In the genomic region with DNA sequence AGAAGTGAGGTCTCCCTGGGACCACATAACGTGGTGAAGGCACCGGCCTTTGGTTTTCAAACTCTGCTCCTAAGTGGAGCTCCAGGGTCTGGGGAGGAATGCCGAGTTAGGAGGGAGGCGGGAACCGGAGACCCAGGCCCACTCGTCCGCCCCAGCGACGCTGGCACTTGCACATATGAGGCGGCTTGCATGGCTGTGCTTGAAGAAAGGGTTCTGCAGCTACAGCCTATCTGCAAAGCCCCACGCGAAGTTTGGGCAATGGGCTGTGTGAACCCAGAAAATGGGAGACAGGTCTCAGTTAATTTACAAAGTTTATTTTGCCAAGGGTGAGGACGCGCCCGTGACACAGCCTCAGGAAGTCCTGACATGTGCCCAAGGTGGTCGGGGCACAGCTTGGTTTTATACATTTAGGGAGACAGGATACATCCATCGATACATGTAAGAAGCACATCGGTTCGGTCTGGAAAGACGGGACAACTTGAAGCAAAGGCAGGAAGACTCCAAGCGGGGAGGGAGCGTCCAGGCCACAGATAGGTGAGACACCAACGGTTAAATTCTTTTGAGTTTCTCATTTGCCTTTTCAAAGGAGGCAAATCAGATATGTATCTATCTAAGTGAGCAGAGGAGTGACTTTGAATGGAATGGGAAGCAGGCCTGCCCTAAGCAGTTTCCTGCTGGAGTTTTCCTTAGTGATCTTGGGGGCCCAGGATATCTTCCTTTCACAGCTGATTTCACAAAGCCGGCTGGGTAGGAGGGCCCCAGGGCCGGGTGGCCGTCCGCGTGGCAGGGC, we compare ENCODE assay signal across 8 cellular contexts. TPM values are rescaled to one million over a fixed set of nuclear protein-coding genes. Genes with fewer than 3 reads are reported as not detected.
A peak's percentile ranks its signal among the peaks of the same experiment; 100 is the strongest.
DNase-seq lines count a peak whose midpoint lies in the region; ATAC-seq, FAIRE-seq and TF ChIP-seq lines count a peak whose summit lies in the region.

No MANE protein-coding gene starts in this region.

- H3K36me3 ChIP-seq in MG63 (no peaks in the 10 kb centered on the region), ectodermal cell (ENCODE audit: control insufficient read depth, insufficient read depth, low read length) (no peaks in the 10 kb centered on the region)

- H3K9me3 ChIP-seq in MG63 (no peaks in the 10 kb centered on the region), ectodermal cell (ENCODE audit: control insufficient read depth, low read length) (no peaks in the 10 kb centered on the region)

- peak overlapping the region; percentile 60 to 87 (median 85) for H3K27ac Mint-ChIP-seq in naive thymus-derived CD8-positive, alpha-beta T cell

- peaks cover 0 to 7% (median 0%) of the 10 kb centered on the region in 3 donors for H3K36me3 Mint-ChIP-seq in naive thymus-derived CD8-positive, alpha-beta T cell

- peak overlapping the region; percentile 71 to 95 (median 82) for H3K4me3 Mint-ChIP-seq in naive thymus-derived CD8-positive, alpha-beta T cell

- ATAC-seq in naive thymus-derived CD8-positive, alpha-beta T cell = no peak
- ATAC-seq in HG02798 (IDR thresholded peaks at IDR 0.05; ENCODE audit: poor library complexity, unreplicated experiment) (no peak), HG02884 (IDR thresholded peaks at IDR 0.05; ENCODE audit: unreplicated experiment) (no peak)

- peak overlapping the region; percentile 69 for H3K4me3 ChIP-seq in AG10803 (ENCODE audit: low read length)
- peak overlapping the region; percentile 97 for H3K4me3 ChIP-seq in MG63
- peak overlapping the region; percentile 87 for H3K4me3 ChIP-seq in ectodermal cell (ENCODE audit: insufficient read depth, low read depth, low read length)

- peaks cover 26 to 50% (median 48%) of the 10 kb centered on the region in 4 donors for H3K4me1 Mint-ChIP-seq in naive thymus-derived CD8-positive, alpha-beta T cell

- DNase-seq in AG10803 (ENCODE audit: low read depth) (no peak), MG63 (no peak), NCI-H146 treated with DMSO at 0.1 percent for 48 hours (lab: John Stamatoyannopoulos, UW; ENCODE audit: unreplicated experiment) (no peak), GM19239 (ENCODE audit: insufficient read length, low spot score) (no peak)
- DNase-seq in naive thymus-derived CD8-positive, alpha-beta T cell = no peak

- H3K27me3 ChIP-seq in MG63 (peaks cover 16% of the 10 kb centered on the region), ectodermal cell (ENCODE audit: control insufficient read depth, insufficient read depth, low read length, poor library complexity, severe bottlenecking) (peaks cover 11% of the 10 kb centered on the region)

- WGBS in ectodermal cell, 2 experiments = 76% methylated on average over 28 of the region's 28 CpGs

- H3K27ac ChIP-seq in ectodermal cell (ENCODE audit: insufficient read depth, low read depth, low read length, poor library complexity, severe bottlenecking) = no peak overlapping the region

- POLR2A ChIA-PET in naive thymus-derived CD8-positive, alpha-beta T cell (lab: Charles Lee) = interaction anchor here (0.6 to 1.9 kb wide), 11 partner anchors 9 to 627 kb away, joined by 3 to 10 read pairs (median 4); a partner anchor contains a TSS

- no peak for TF ChIP-seq CTCF in AG10803 (conservative IDR thresholded peaks at IDR 0.05; ENCODE audit: low read length)

- FAIRE-seq in GM19239 (lab: Jason Lieb, UNC) = no peak

- H3K9me3 Mint-ChIP-seq in naive thymus-derived CD8-positive, alpha-beta T cell = no peaks in the 10 kb centered on the region

- peaks cover 7% of the 10 kb centered on the region for H3K4me1 ChIP-seq in ectodermal cell (ENCODE audit: control insufficient read depth, insufficient read depth, low read length)

- H3K27me3 Mint-ChIP-seq in naive thymus-derived CD8-positive, alpha-beta T cell = peaks cover 0 to 12% (median 2%) of the 10 kb centered on the region in 5 donors

RNA-seq across cellular contexts. Expression of a gene that starts 0.8 kb away (rescaled TPM):
- 42.4 and 79.3 TPM in 2 replicates for total RNA-seq in MG63 (2014; rRNA removed; shearing (Covaris generic); ENCODE audit: low replicate concordance)
- 78.5 TPM for polyA plus RNA-seq in ectodermal cell (2013, experiment 1 of 4)
- 78.1 TPM for polyA plus RNA-seq in ectodermal cell (2013, experiment 2 of 4)
- 65.9 TPM for polyA plus RNA-seq in ectodermal cell (2013, experiment 3 of 4)
- polyA plus RNA-seq in ectodermal cell (2013, experiment 4 of 4) = 76.1 TPM
- total RNA-seq in naive thymus-derived CD8-positive, alpha-beta T cell = 100 to 1,000 TPM; 229 to 231 TPM
- polyA plus RNA-seq in naive thymus-derived CD8-positive, alpha-beta T cell = 10 to 100 TPM; 63.1 to 80.2 (median 74.4) TPM
